In the genomic region with DNA sequence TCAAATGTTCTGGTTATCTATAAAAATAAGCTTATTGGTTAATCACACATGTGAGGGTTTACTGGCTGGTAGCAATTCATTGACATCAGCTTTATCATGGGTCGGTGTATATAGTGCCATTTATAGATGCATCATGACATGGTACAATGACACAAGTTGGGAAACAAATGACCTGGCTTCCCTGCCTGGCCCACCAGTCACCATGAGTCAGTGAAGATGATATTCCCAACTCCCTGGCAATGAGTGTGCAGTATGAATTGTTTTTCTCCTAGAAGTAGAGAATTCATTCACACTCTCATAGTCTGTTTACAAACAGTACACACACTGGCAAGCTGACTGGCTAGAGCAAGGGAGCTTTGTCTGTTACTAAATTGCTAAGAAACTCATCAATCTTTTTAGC, we compare ENCODE assay signal across 17 cellular contexts. TPM values are rescaled to one million over a fixed set of nuclear protein-coding genes. Genes with fewer than 3 reads are reported as not detected.
DNase-seq lines count a peak whose midpoint lies in the region; ATAC-seq and TF ChIP-seq lines count a peak whose summit lies in the region.
"Had no signal": no experiment of that assay in that cellular context is flagged by ENCODE, and none has a peak within 500 bp of the region (broad histone marks: within the 10 kb centered on the region; RNA-seq: fewer than 3 reads in every experiment).

No MANE protein-coding gene starts in this region.

- no peak for TF ChIP-seq POLR2A in IMR-90 (IDR thresholded peaks at IDR 0.05; ENCODE audit: low read depth, low read length)

- POLR2A ChIA-PET in IMR-90 (lab: Charles Lee; ENCODE audit: unreplicated experiment), result no interaction called here

- H3K23ac ChIP-seq in IMR-90 (ENCODE audit: low read depth, low read length), result no peak overlapping the region

- no peak overlapping the region for H3K27ac ChIP-seq in IMR-90 (ENCODE audit: insufficient read depth, low read length)
- H3K27ac ChIP-seq in mammary epithelial cell (ENCODE audit: insufficient read depth, low read depth, low read length), result peak overlapping the region; percentile 23
- no peak overlapping the region for H3K27ac ChIP-seq in left lung
- H3K27ac ChIP-seq: esophagus squamous epithelium, SK-N-MC had no signal

- peaks cover 11% of the 10 kb centered on the region for H3K36me3 ChIP-seq in IMR-90 (ENCODE audit: control insufficient read depth, insufficient read depth, low read length)
- peaks cover 7% of the 10 kb centered on the region for H3K36me3 ChIP-seq in mammary epithelial cell (ENCODE audit: insufficient read depth, low read length)
- peaks cover 0 to 29% of the 10 kb centered on the region in 2 donors for H3K36me3 ChIP-seq in left lung

- WGBS in IMR-90 (ENCODE audit: extremely low coverage in 2 of 2, insufficient read length in 1 of 2), 2 experiments, result no CpG with 5 or more reads among the region's 1 CpG
- 73% methylated on average over 1 of the region's 1 CpG for WGBS in mammary epithelial cell (ENCODE audit: low coverage, missing lambda C conversion rate)

- no peak overlapping the region for H3K18ac ChIP-seq in IMR-90 (ENCODE audit: low read depth, low read length)

- no peaks in the 10 kb centered on the region for H3K9me3 ChIP-seq in IMR-90 (ENCODE audit: control insufficient read depth, insufficient read depth, low read length)
- no peaks in the 10 kb centered on the region for H3K9me3 ChIP-seq in mammary epithelial cell (replicated peaks; ENCODE audit: insufficient read depth, low read length)
- no peaks in the 10 kb centered on the region for H3K9me3 ChIP-seq in left lung
- H3K9me3 ChIP-seq: esophagus squamous epithelium had no signal

- H2AK5ac ChIP-seq in IMR-90 (ENCODE audit: low read depth, low read length), result no peak overlapping the region

- H3K79me2 ChIP-seq in mammary epithelial cell (ENCODE audit: insufficient read depth, low read length), result peaks cover 66% of the 10 kb centered on the region

- no peak overlapping the region for H3K9ac ChIP-seq in IMR-90 (ENCODE audit: low read depth, low read length)
- no peak overlapping the region for H3K9ac ChIP-seq in mammary epithelial cell (ENCODE audit: insufficient read depth, low read length)

- peaks cover 15 to 51% of the 10 kb centered on the region in 2 experiments; a peak in 3 of 4 replicates for H3K79me1 ChIP-seq in IMR-90 (ENCODE audit: low read depth in 1 of 2, low read length in 2 of 2)

- BruUV-seq in IMR-90 (replicated peaks; lab: Mats Ljungman, UMichigan) (no TSS peak), mammary epithelial cell (replicated peaks; lab: Mats Ljungman, UMichigan) (no TSS peak)

- H4K8ac ChIP-seq in IMR-90 (ENCODE audit: low read depth in 2 of 2, low read length in 2 of 2), result no peak overlapping the region

- H2AFZ ChIP-seq in IMR-90 (replicated peaks; ENCODE audit: low read length, poor library complexity), result no peak overlapping the region
- no peak overlapping the region for H2AFZ ChIP-seq in mammary epithelial cell (ENCODE audit: low read depth, low read length)

- intact Hi-C loops in IMR-90 (cut with micrococcal nuclease), result no loop called here
- intact Hi-C loops in mammary epithelial cell (cut with micrococcal nuclease), result no loop called here
- intact Hi-C loops in left lung (cut with DNase I), result no loop called here

- CTCF ChIA-PET in IMR-90 (lab: Yijun Ruan, JAX) (interaction anchor here (0.6 to 1.3 kb wide), 2 partner anchors 19 to 155 kb away, joined by 3 to 4 read pairs; no protein-coding TSS in a partner anchor), mammary epithelial cell (lab: Charles Lee; ENCODE audit: low non-redundant PET) (no interaction called here)

- H3K4ac ChIP-seq in IMR-90 (ENCODE audit: low read depth, low read length), result no peak overlapping the region

- H3K56ac ChIP-seq in IMR-90 (ENCODE audit: extremely low read depth, insufficient read depth, low read length), result no peak overlapping the region

- no peaks in the 10 kb centered on the region for H3K27me3 ChIP-seq in IMR-90 (ENCODE audit: control insufficient read depth, insufficient read depth, low read length)
- H3K27me3 ChIP-seq in mammary epithelial cell (ENCODE audit: insufficient read depth, low read length), result no peaks in the 10 kb centered on the region
- H3K27me3 ChIP-seq in left lung, result no peaks in the 10 kb centered on the region
- H3K27me3 ChIP-seq: esophagus squamous epithelium had no signal

- H2BK15ac ChIP-seq in IMR-90 (ENCODE audit: low read depth, low read length), result no peak overlapping the region

- no peak overlapping the region for H2BK20ac ChIP-seq in IMR-90 (ENCODE audit: low read depth, low read length)

- in situ Hi-C loops in IMR-90 (cut with MboI; ENCODE audit: low sequenced_read_pairs), result no loop called here
- in situ Hi-C loops in mammary epithelial cell (cut with MboI; ENCODE audit: low sequenced_read_pairs in 2 of 2), result loop anchor here in 1 of 2 donors (25.0 kb wide), 1 partner anchor 137 kb away; a partner anchor contains a TSS

- no peak overlapping the region for H3K14ac ChIP-seq in IMR-90 (replicated peaks; ENCODE audit: low read depth, low read length)

- TF ChIP-seq RAD21 in IMR-90 (IDR thresholded peaks at IDR 0.05; ENCODE audit: low read length), result no peak

- ATAC-seq in IMR-90 (ENCODE audit: low read depth), result peak; percentile 49
- no peak for ATAC-seq in left lung
- ATAC-seq in GM18502 (IDR thresholded peaks at IDR 0.05; ENCODE audit: poor library complexity, unreplicated experiment), result no peak
- ATAC-seq: sciatic nerve had no signal

- H2BK5ac ChIP-seq in IMR-90 (ENCODE audit: low read depth, low read length, poor library complexity, severe bottlenecking), result peak overlapping the region; percentile 52

- H4K91ac ChIP-seq in IMR-90 (ENCODE audit: insufficient read depth, low read depth, low read length), result no peak overlapping the region

- H3K4me2 ChIP-seq in IMR-90 (ENCODE audit: low read depth, low read length) (no peak overlapping the region), mammary epithelial cell (ENCODE audit: insufficient read depth, low read depth, low read length) (no peak overlapping the region)

- dilution Hi-C loops in IMR-90 (cut with HindIII; ENCODE audit: low sequenced_read_pairs, unreplicated experiment), result no loop called here
- dilution Hi-C loops in mammary epithelial cell (cut with HindIII; ENCODE audit: low sequenced_read_pairs), result no loop called here

- H3K4me3 ChIP-seq in IMR-90 (ENCODE audit: insufficient read depth, low read depth, low read length) (no peak overlapping the region), mammary epithelial cell (replicated peaks in 1 of 3; ENCODE audit: insufficient read depth in 1 of 3, low read depth in 2 of 3, low read length in 3 of 3) (no peak overlapping the region), left lung (no peak overlapping the region)
- H3K4me3 ChIP-seq: esophagus squamous epithelium, SK-N-MC had no signal

- peaks cover 3% of the 10 kb centered on the region for H3K9me1 ChIP-seq in IMR-90 (ENCODE audit: insufficient read depth, low read length)

- no peak overlapping the region for H4K5ac ChIP-seq in IMR-90 (ENCODE audit: low read depth, low read length)

- DNase-seq in AG20443 (ENCODE audit: low spot score), result peak; percentile 57
- peak; percentile 78 for DNase-seq in IMR-90
- DNase-seq in mammary epithelial cell, result peak; percentile 63
- peak; percentile 68 for DNase-seq in kidney tubule cell (ENCODE audit: low spot score)
- DNase-seq in left lung, result no peak
- no peak for DNase-seq in SK-N-DZ (ENCODE audit: low spot score)
- DNase-seq in NCI-H1105 (lab: John Stamatoyannopoulos, UW), result no peak
- DNase-seq: activated CD4-positive, alpha-beta T cell treated with anti-CD3 and anti-CD28 coated beads for 4 hours; activated naive CD4-positive, alpha-beta T cell treated with anti-CD3 and anti-CD28 coated beads, Interleukin-2, amount 50 U/mL, for 16 hours; DMS79 treated with DMSO at 0.1 percent for 48 hours; esophagus squamous epithelium; left cardiac atrium; NCI-H1048; NCI-H526 treated with DMSO at 0.1 percent for 48 hours had no signal

- no peak overlapping the region for H2BK120ac ChIP-seq in IMR-90 (ENCODE audit: low read depth, low read length)

- H2AK9ac ChIP-seq in IMR-90 (replicated peaks; ENCODE audit: low read depth, low read length, poor library complexity), result no peak overlapping the region

- TF ChIP-seq CTCF in IMR-90 (conservative IDR thresholded peaks at IDR 0.05; ENCODE audit: low read depth, low read length) (no peak), mammary epithelial cell (conservative IDR thresholded peaks at IDR 0.05 in 1 of 2, IDR thresholded peaks at IDR 0.05 in 1 of 2; ENCODE audit: extremely low read depth in 1 of 2, insufficient read depth in 1 of 2, low read depth in 1 of 2, low read length in 2 of 2) (no peak), left lung (IDR thresholded peaks at IDR 0.05) (no peak)

- peaks cover 4% of the 10 kb centered on the region for H3K4me1 ChIP-seq in IMR-90 (ENCODE audit: control insufficient read depth, insufficient read depth, low read length)
- peaks cover 19% of the 10 kb centered on the region for H3K4me1 ChIP-seq in mammary epithelial cell (ENCODE audit: insufficient read depth, low read length)
- peaks cover 0 to 9% of the 10 kb centered on the region in 2 donors for H3K4me1 ChIP-seq in left lung

- H4K20me1 ChIP-seq in IMR-90 (ENCODE audit: insufficient read depth, low read length), result peaks cover 7% of the 10 kb centered on the region; the same call in 1 of the 2 replicates
- H4K20me1 ChIP-seq in mammary epithelial cell (ENCODE audit: insufficient read depth, low read length), result no peaks in the 10 kb centered on the region

TF ChIP-seq in IMR-90, 13 proteins besides CTCF, POLR2A, EP300 and RAD21 (continues in another document):
- TF ChIP-seq MXI1 (IDR thresholded peaks at IDR 0.05; ENCODE audit: borderline replicate concordance, low read depth, low read length) (no peak), MAFK (IDR thresholded peaks at IDR 0.05; ENCODE audit: low read depth, low read length) (peak; percentile 32), NFE2L2 (IDR thresholded peaks at IDR 0.05; ENCODE audit: low read depth, low read length) (peak; percentile 79)

RNA-seq across cellular contexts. Expression of a gene that starts 37.2 kb away (rescaled TPM):
- 0.72 and 0.83 TPM in 2 replicates for total RNA-seq in IMR-90 (2012; rRNA removed)
- polyA plus RNA-seq in IMR-90 (2012; rRNA removed), result 1.1 and 1.5 TPM in 2 replicates
- polyA plus RNA-seq in IMR-90 (2012; cell fraction: cytosol; rRNA removed), result 1.4 and 1.8 TPM in 2 replicates
- polyA plus RNA-seq in IMR-90 (2012; cell fraction: nucleus; rRNA removed; ENCODE audit: low replicate concordance), result 0.30 and 0.62 TPM in 2 replicates
- under 1 TPM; 0.66 to 0.67 TPM for total RNA-seq in mammary epithelial cell
- polyA plus RNA-seq in mammary epithelial cell, result 0.61 TPM
- polyA minus RNA-seq in mammary epithelial cell, result not detected
- 1 to 10 TPM; 2.1 to 6.4 TPM for total RNA-seq in left lung
- polyA plus RNA-seq in SK-N-DZ (2014; cell fraction: cytosol; rRNA removed), result 0.43 and 0.48 TPM in 2 replicates
- 0.72 and 2.9 TPM in 2 replicates for polyA plus RNA-seq in SK-N-DZ (2014; cell fraction: nucleus; rRNA removed)

RNA-seq across cellular contexts. Expression of a gene that starts 53.3 kb away (rescaled TPM):
- total RNA-seq in IMR-90 (2012; rRNA removed) (132 and 154 TPM in 2 replicates), mammary epithelial cell (100 to 1,000 TPM; 116 to 175 TPM), left lung (10 to 100 TPM; 39.7 to 85.6 TPM)
- polyA plus RNA-seq in IMR-90 (2012; rRNA removed) (43.9 and 48.0 TPM in 2 replicates), mammary epithelial cell (66.9 TPM)
- 19.3 and 19.7 TPM in 2 replicates for polyA plus RNA-seq in IMR-90 (2012; cell fraction: cytosol; rRNA removed)
- polyA plus RNA-seq in IMR-90 (2012; cell fraction: nucleus; rRNA removed; ENCODE audit: low replicate concordance), result 23.4 and 39.5 TPM in 2 replicates
- polyA minus RNA-seq in mammary epithelial cell, result 137 TPM
- 15.2 and 24.1 TPM in 2 replicates for polyA plus RNA-seq in SK-N-DZ (2014; cell fraction: cytosol; rRNA removed)
- polyA plus RNA-seq in SK-N-DZ (2014; cell fraction: nucleus; rRNA removed), result 29.6 and 31.9 TPM in 2 replicates

Comparison
In these comparisons a context has a peak if more than half of its experiments do, and no peak if none do; other contexts are left out.
1. DNase-seq: peak in AG20443 (single experiment), IMR-90 (single experiment), mammary epithelial cell (single experiment) and kidney tubule cell (single experiment); none in left lung (0 of 2), SK-N-DZ (single experiment) and NCI-H1105 (single experiment).